19 cellular contexts compared by ENCODE assay signal in genomic region chr15:36062357-36062756, GRCh38.
DNase-seq lines count a peak whose midpoint lies in the region; ATAC-seq and TF ChIP-seq lines count a peak whose summit lies in the region.
"Had no signal": no experiment of that assay in that cellular context is flagged by ENCODE, and none has a peak within 500 bp of the region (broad histone marks: within the 10 kb centered on the region; RNA-seq: fewer than 3 reads in every experiment).

No MANE protein-coding gene starts in this region.

- no peak overlapping the region for H3K23ac ChIP-seq in H9 (ENCODE audit: insufficient read length, low read depth, low read length)

- no peak overlapping the region for H3K14ac ChIP-seq in H9 (ENCODE audit: insufficient read depth, low read length)

- H3K4me3 ChIP-seq in GM23338 (no peak overlapping the region), testis (no peak overlapping the region)
- H3K4me3 ChIP-seq: GM23248 had no signal

- H3K18ac ChIP-seq in H9 (ENCODE audit: insufficient read length, low read depth, low read length), result no peak overlapping the region

- no peak overlapping the region for H3K9ac ChIP-seq in H9 (ENCODE audit: extremely low read depth, insufficient read length, low read length)
- H3K9ac ChIP-seq: GM23248, KMS-11 had no signal

- no peak overlapping the region for H3K4ac ChIP-seq in H9 (ENCODE audit: low read depth, low read length)

- no peak overlapping the region for H4K5ac ChIP-seq in H9 (ENCODE audit: insufficient read length, low read depth, low read length)

- H2AK5ac ChIP-seq in H9 (ENCODE audit: insufficient read length, low read length), result no peak overlapping the region

- no peak overlapping the region for H2BK12ac ChIP-seq in H9 (ENCODE audit: insufficient read length, low read depth, low read length)

- intact Hi-C loops in left ventricle myocardium superior (cut with micrococcal nuclease), result no loop called here
- intact Hi-C loops in testis (cut with DNase I; ENCODE audit: low total_unique reads), result no loop called here

- H3K4me1 Mint-ChIP-seq in GM23338 (peaks cover 6% of the 10 kb centered on the region), H9 (peaks cover 8 to 11% of the 10 kb centered on the region in 2 experiments)
- H3K4me1 Mint-ChIP-seq: CD4-positive, CD25-positive, alpha-beta regulatory T cell; CD8-positive, alpha-beta memory T cell had no signal

- H3K27me3 Mint-ChIP-seq in GM23338 (ENCODE audit: insufficient read depth, low read depth, poor library complexity) (no peaks in the 10 kb centered on the region), H9 (ENCODE audit: low read depth) (no peaks in the 10 kb centered on the region)
- H3K27me3 Mint-ChIP-seq: CD4-positive, CD25-positive, alpha-beta regulatory T cell; CD8-positive, alpha-beta memory T cell had no signal

- H3K36me3 Mint-ChIP-seq in GM23338 (ENCODE audit: low read depth) (peaks cover 3% of the 10 kb centered on the region; the same call in 2 of the 3 replicates), H9 (ENCODE audit: insufficient read depth in 1 of 3, low read depth in 3 of 3) (peaks cover 2 to 4% (median 2%) of the 10 kb centered on the region in 3 experiments; a peak in 3 of 7 replicates)
- H3K36me3 Mint-ChIP-seq: CD4-positive, CD25-positive, alpha-beta regulatory T cell; CD8-positive, alpha-beta memory T cell had no signal

- H2BK15ac ChIP-seq in H9 (ENCODE audit: low read depth, low read length), result no peak overlapping the region

- H4K20me1 ChIP-seq in GM23338 (replicated peaks; ENCODE audit: insufficient read depth) (no peaks in the 10 kb centered on the region), H9 (ENCODE audit: control insufficient read depth, insufficient read depth, insufficient read length) (no peaks in the 10 kb centered on the region)

- H2BK120ac ChIP-seq in H9 (ENCODE audit: low read depth, low read length, poor library complexity, severe bottlenecking), result no peak overlapping the region

- no peak overlapping the region for H3K27ac Mint-ChIP-seq in GM23338
- H3K27ac Mint-ChIP-seq in H9, result no peak overlapping the region
- H3K27ac Mint-ChIP-seq: CD4-positive, CD25-positive, alpha-beta regulatory T cell had no signal

- no peaks in the 10 kb centered on the region for H3K23me2 ChIP-seq in H9 (ENCODE audit: insufficient read length, low read depth, low read length, poor library complexity, severe bottlenecking)

- H3K79me1 ChIP-seq in H9 (ENCODE audit: insufficient read depth, low read depth, low read length, poor library complexity, severe bottlenecking), result no peaks in the 10 kb centered on the region

- no peak overlapping the region for H4K91ac ChIP-seq in H9 (ENCODE audit: insufficient read length, low read depth, low read length)

- H3K9me3 ChIP-seq in H9 (ENCODE audit: control insufficient read depth, low read depth, low read length) (no peaks in the 10 kb centered on the region), testis (no peaks in the 10 kb centered on the region)
- H3K9me3 ChIP-seq: BE2C, Caco-2 had no signal

- no peak overlapping the region for H4K8ac ChIP-seq in H9 (replicated peaks; ENCODE audit: insufficient read length, low read depth, low read length)

- H3K27me3 ChIP-seq in GM23338 (ENCODE audit: insufficient read depth), result no peaks in the 10 kb centered on the region
- no peaks in the 10 kb centered on the region for H3K27me3 ChIP-seq in H9 (ENCODE audit: insufficient read depth, low read length)
- no peaks in the 10 kb centered on the region for H3K27me3 ChIP-seq in testis
- H3K27me3 ChIP-seq: BE2C had no signal

- no peak overlapping the region for H2BK20ac ChIP-seq in H9 (ENCODE audit: low read depth, low read length, poor library complexity, severe bottlenecking)

- H3K56ac ChIP-seq in H9 (ENCODE audit: insufficient read length, low read depth, low read length), result no peak overlapping the region

- no peaks in the 10 kb centered on the region for H3K9me2 ChIP-seq in GM23338 (ENCODE audit: insufficient read depth)

- H3K9me3 Mint-ChIP-seq in GM23338 (peaks cover 10% of the 10 kb centered on the region), H9 (peaks cover 2 to 8% of the 10 kb centered on the region in 2 experiments)

- no peak for TF ChIP-seq POLR2A in testis (IDR thresholded peaks at IDR 0.05)

- H2AFZ ChIP-seq in GM23338, result peak overlapping the region; percentile 64; the same call in 1 of the 2 replicates
- H2AFZ ChIP-seq in H9 (ENCODE audit: low read length), result no peak overlapping the region
- H2AFZ ChIP-seq: GM23248 had no signal

- no peak for TF ChIP-seq CTCF in GM23338 (conservative IDR thresholded peaks at IDR 0.05; ENCODE audit: low read depth in 2 of 2)
- TF ChIP-seq CTCF in H9 (conservative IDR thresholded peaks at IDR 0.05), result no peak
- TF ChIP-seq CTCF in testis (IDR thresholded peaks at IDR 0.05), result no peak

- H3K27ac ChIP-seq in GM23338 (ENCODE audit: low read depth), result no peak overlapping the region
- H3K27ac ChIP-seq in H9 (ENCODE audit: insufficient read length, low read depth, low read length), result no peak overlapping the region
- H3K27ac ChIP-seq in testis, result no peak overlapping the region
- H3K27ac ChIP-seq: GM23248, HL-60, KMS-11 had no signal

- no CpG with 5 or more reads among the region's 4 CpGs for WGBS in H9 (ENCODE audit: extremely low coverage, insufficient read length, low lambda C conversion rate)
- 78 to 82% methylated on average over 4 of the region's 4 CpGs for WGBS in testis, 2 donors

- H3K4me2 ChIP-seq in GM23338 (no peak overlapping the region), H9 (ENCODE audit: insufficient read depth, insufficient read length, low read length) (no peak overlapping the region)
- H3K4me2 ChIP-seq: KMS-11 had no signal

- H3K4me3 Mint-ChIP-seq in GM23338 (no peak overlapping the region), H9 (no peak overlapping the region)
- H3K4me3 Mint-ChIP-seq: CD4-positive, CD25-positive, alpha-beta regulatory T cell; CD8-positive, alpha-beta memory T cell had no signal

- H3F3A ChIP-seq in GM23338 (replicated peaks; ENCODE audit: low read depth), result no peaks in the 10 kb centered on the region

- H3K36me3 ChIP-seq in GM23338 (ENCODE audit: insufficient read depth) (no peaks in the 10 kb centered on the region), testis (ENCODE audit: low read depth, missing control alignments) (no peaks in the 10 kb centered on the region)
- H3K36me3 ChIP-seq: BE2C had no signal

- H3T11ph ChIP-seq in H9 (ENCODE audit: low read length), result no peak overlapping the region

- ATAC-seq in GM23338, result no peak
- peak; percentile 82 for ATAC-seq in left ventricle myocardium superior
- ATAC-seq in HG02642 (IDR thresholded peaks at IDR 0.05; ENCODE audit: poor library complexity, unreplicated experiment), result no peak
- no peak for ATAC-seq in HG03571 (IDR thresholded peaks at IDR 0.05; ENCODE audit: unreplicated experiment)

- H3K79me2 ChIP-seq in GM23338 (replicated peaks; ENCODE audit: insufficient read depth) (no peaks in the 10 kb centered on the region), H9 (ENCODE audit: insufficient read depth, low read length) (no peaks in the 10 kb centered on the region)

- H3K4me1 ChIP-seq in GM23338 (ENCODE audit: insufficient read depth) (no peaks in the 10 kb centered on the region), H9 (ENCODE audit: insufficient read depth, low read length) (no peaks in the 10 kb centered on the region), testis (no peaks in the 10 kb centered on the region)
- H3K4me1 ChIP-seq: BE2C, Caco-2 had no signal

- no peak for DNase-seq in GM23338 (ENCODE audit: low spot score)
- DNase-seq in HuH-7 (ENCODE audit: low spot score), result peak; percentile 10
- peak; percentile 3 for DNase-seq in brain pericyte (ENCODE audit: low read depth, low spot score)
- DNase-seq in left ventricle myocardium superior, result no peak
- DNase-seq in H9, result no peak
- no peak for DNase-seq in testis
- DNase-seq: ACHN; BE2C; C1 segment of cervical spinal cord; Caco-2; CD4-positive, CD25-positive, alpha-beta regulatory T cell; CD8-positive, alpha-beta memory T cell; GDM1; GM23248; H7 had no signal

- no peak overlapping the region for H2BK5ac ChIP-seq in H9 (ENCODE audit: insufficient read length, low read length)

TF ChIP-seq in GM23338, 12 proteins besides CTCF, POLR2A, EP300 and RAD21 (continues in another document):
- TF ChIP-seq POLR2AphosphoS5 (IDR thresholded peaks at IDR 0.05; ENCODE audit: low read depth) (no peak), EZH2 (IDR thresholded peaks at IDR 0.05; ENCODE audit: low read depth, unreplicated experiment) (no peak), ZNF331 (CRISPR knock-in tag; IDR thresholded peaks at IDR 0.05; ENCODE audit: low read depth) (no peak), REST (IDR thresholded peaks at IDR 0.05; ENCODE audit: unreplicated experiment) (no peak), JUNB (IDR thresholded peaks at IDR 0.05; ENCODE audit: unreplicated experiment) (no peak), EZH2phosphoT487 (IDR thresholded peaks at IDR 0.05; ENCODE audit: unreplicated experiment) (no peak), NANOG (IDR thresholded peaks at IDR 0.05; ENCODE audit: borderline replicate concordance) (no peak)

Comparison
In these comparisons a context has a peak if more than half of its experiments do, and no peak if none do; other contexts are left out.
1. DNase-seq: peak in HuH-7 (single experiment) and brain pericyte (single experiment); none in GM23338 (single experiment), left ventricle myocardium superior (single experiment), H9 (single experiment) and testis (single experiment).